Comparison of ENCODE assay signal across 16 cellular contexts in the genomic region with DNA sequence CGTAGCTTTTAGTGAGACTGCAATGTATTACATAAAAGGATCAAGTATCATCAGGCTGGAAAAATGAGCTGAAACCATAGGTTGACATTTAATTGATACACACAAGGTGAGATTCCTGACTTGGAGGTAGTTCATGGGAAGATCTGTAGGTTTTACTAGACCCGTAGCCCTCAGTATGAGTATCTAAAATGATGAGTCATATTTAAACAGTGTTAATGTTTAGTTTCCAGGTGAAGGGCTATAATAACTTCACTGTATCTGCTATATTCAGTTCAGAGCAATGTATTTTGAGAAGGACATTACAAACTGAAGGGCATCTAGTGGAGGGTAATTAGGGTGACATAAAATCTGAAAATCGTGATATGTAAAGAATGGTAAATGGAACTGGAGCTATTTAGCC. TPM values are rescaled to one million over a fixed set of nuclear protein-coding genes. Genes with fewer than 3 reads are reported as not detected.
DNase-seq lines count a peak whose midpoint lies in the region; ATAC-seq and TF ChIP-seq lines count a peak whose summit lies in the region.
"Had no signal": no experiment of that assay in that cellular context is flagged by ENCODE, and none has a peak within 500 bp of the region (broad histone marks: within the 10 kb centered on the region; RNA-seq: fewer than 3 reads in every experiment).

No MANE protein-coding gene starts in this region.

- no peak overlapping the region for H3K9ac ChIP-seq in IMR-90 (ENCODE audit: low read depth, low read length)

- no peaks in the 10 kb centered on the region for H3K9me3 ChIP-seq in IMR-90 (ENCODE audit: control insufficient read depth, insufficient read depth, low read length)
- H3K9me3 ChIP-seq: esophagus squamous epithelium had no signal

- H2BK5ac ChIP-seq in IMR-90 (ENCODE audit: low read depth, low read length, poor library complexity, severe bottlenecking), result no peak overlapping the region

- TF ChIP-seq CTCF in IMR-90 (conservative IDR thresholded peaks at IDR 0.05; ENCODE audit: low read depth, low read length), result no peak

- BruUV-seq in IMR-90 (replicated peaks; lab: Mats Ljungman, UMichigan), result no TSS peak

- peaks cover 5% of the 10 kb centered on the region for H3K9me3 Mint-ChIP-seq in T-helper 2 cell treated with Interferon-gamma antibody and Interleukin-4, amounts not matched to agents 5 μg/mL and 100 μg/mL, for 36 hours
- H3K9me3 Mint-ChIP-seq in activated CD4-positive, alpha-beta memory T cell treated with anti-CD3 and anti-CD28 coated beads for 36 hours, result no peaks in the 10 kb centered on the region

- H3K23ac ChIP-seq in IMR-90 (ENCODE audit: low read depth, low read length), result no peak overlapping the region

- no peaks in the 10 kb centered on the region for H3K79me1 ChIP-seq in IMR-90 (ENCODE audit: low read depth in 1 of 2, low read length in 2 of 2)

- H3K27ac ChIP-seq in IMR-90 (ENCODE audit: insufficient read depth, low read length), result no peak overlapping the region

- no peak overlapping the region for H4K91ac ChIP-seq in IMR-90 (ENCODE audit: insufficient read depth, low read depth, low read length)

- H3K27ac Mint-ChIP-seq in T-helper 2 cell treated with Interferon-gamma antibody and Interleukin-4, amounts not matched to agents 5 μg/mL and 100 μg/mL, for 36 hours, result peak overlapping the region; percentile 77
- H3K27ac Mint-ChIP-seq in activated CD4-positive, alpha-beta memory T cell treated with anti-CD3 and anti-CD28 coated beads for 36 hours, result no peak overlapping the region
- H3K27ac Mint-ChIP-seq: HFFc6 had no signal

- in situ Hi-C loops in IMR-90 (cut with MboI; ENCODE audit: low sequenced_read_pairs), result no loop called here

- H3K18ac ChIP-seq in IMR-90 (ENCODE audit: low read depth, low read length), result no peak overlapping the region

- CTCF ChIA-PET in IMR-90 (lab: Yijun Ruan, JAX), result no interaction called here
- CTCF ChIA-PET in activated CD4-positive, alpha-beta memory T cell treated with anti-CD3 and anti-CD28 coated beads for 36 hours (lab: Charles Lee), result no interaction called here

- dilution Hi-C loops in IMR-90 (cut with HindIII; ENCODE audit: low sequenced_read_pairs, unreplicated experiment), result no loop called here

- no peak overlapping the region for H3K56ac ChIP-seq in IMR-90 (ENCODE audit: extremely low read depth, insufficient read depth, low read length)

- H3K4me1 Mint-ChIP-seq in T-helper 2 cell treated with Interferon-gamma antibody and Interleukin-4, amounts not matched to agents 5 μg/mL and 100 μg/mL, for 36 hours (ENCODE audit: low read depth), result peaks cover 64% of the 10 kb centered on the region
- peaks cover 12% of the 10 kb centered on the region for H3K4me1 Mint-ChIP-seq in activated CD4-positive, alpha-beta memory T cell treated with anti-CD3 and anti-CD28 coated beads for 36 hours (ENCODE audit: low read depth)

- H4K5ac ChIP-seq in IMR-90 (ENCODE audit: low read depth, low read length), result no peak overlapping the region

- no peak overlapping the region for H2BK120ac ChIP-seq in IMR-90 (ENCODE audit: low read depth, low read length)

- POLR2A ChIA-PET in IMR-90 (lab: Charles Lee; ENCODE audit: unreplicated experiment), result no interaction called here
- POLR2A ChIA-PET in activated CD4-positive, alpha-beta memory T cell treated with anti-CD3 and anti-CD28 coated beads for 36 hours (lab: Charles Lee), result no interaction called here

- H3K4me3 Mint-ChIP-seq in T-helper 2 cell treated with Interferon-gamma antibody and Interleukin-4, amounts not matched to agents 5 μg/mL and 100 μg/mL, for 36 hours, result no peak overlapping the region
- no peak overlapping the region for H3K4me3 Mint-ChIP-seq in activated CD4-positive, alpha-beta memory T cell treated with anti-CD3 and anti-CD28 coated beads for 36 hours
- H3K4me3 Mint-ChIP-seq: HFFc6 had no signal

- no peak for TF ChIP-seq POLR2A in IMR-90 (IDR thresholded peaks at IDR 0.05; ENCODE audit: low read depth, low read length)

- H3K36me3 ChIP-seq in IMR-90 (ENCODE audit: control insufficient read depth, insufficient read depth, low read length), result no peaks in the 10 kb centered on the region
- H3K36me3 ChIP-seq: brain microvascular endothelial cell, esophagus squamous epithelium had no signal

- H2AK5ac ChIP-seq in IMR-90 (ENCODE audit: low read depth, low read length), result no peak overlapping the region

- H3K4me2 ChIP-seq in IMR-90 (ENCODE audit: low read depth, low read length), result no peak overlapping the region
- H3K4me2 ChIP-seq: smooth muscle cell had no signal

- peaks cover 3% of the 10 kb centered on the region; the same call in 1 of the 2 replicates for H3K4me1 ChIP-seq in IMR-90 (ENCODE audit: control insufficient read depth, insufficient read depth, low read length)

- H2BK20ac ChIP-seq in IMR-90 (ENCODE audit: low read depth, low read length), result peak overlapping the region; percentile 1; the same call in 1 of the 2 replicates

- peak overlapping the region in 1 of 2 experiments; percentile 35; a peak in 1 of 4 replicates for H4K8ac ChIP-seq in IMR-90 (ENCODE audit: low read depth in 2 of 2, low read length in 2 of 2)

- no peak overlapping the region for H3K4me3 ChIP-seq in IMR-90 (ENCODE audit: insufficient read depth, low read depth, low read length)
- H3K4me3 ChIP-seq: esophagus squamous epithelium, smooth muscle cell had no signal

- H3K27me3 ChIP-seq in IMR-90 (ENCODE audit: control insufficient read depth, insufficient read depth, low read length), result no peaks in the 10 kb centered on the region
- H3K27me3 ChIP-seq: brain microvascular endothelial cell, esophagus squamous epithelium had no signal

- 100% methylated on average over 1 of the region's 3 CpGs; no CpG with 5 or more reads in 1 of the 2 experiments for WGBS in IMR-90 (ENCODE audit: extremely low coverage in 2 of 2, insufficient read length in 1 of 2), 2 experiments

- H3K27me3 Mint-ChIP-seq in T-helper 2 cell treated with Interferon-gamma antibody and Interleukin-4, amounts not matched to agents 5 μg/mL and 100 μg/mL, for 36 hours (ENCODE audit: low read depth), result no peaks in the 10 kb centered on the region
- H3K27me3 Mint-ChIP-seq in activated CD4-positive, alpha-beta memory T cell treated with anti-CD3 and anti-CD28 coated beads for 36 hours, result peaks cover 5% of the 10 kb centered on the region

- H3K9me1 ChIP-seq in IMR-90 (ENCODE audit: insufficient read depth, low read length), result no peaks in the 10 kb centered on the region

- no peaks in the 10 kb centered on the region for H4K20me1 ChIP-seq in IMR-90 (ENCODE audit: insufficient read depth, low read length)

- H2AFZ ChIP-seq in IMR-90 (replicated peaks; ENCODE audit: low read length, poor library complexity), result no peak overlapping the region

- DNase-seq in T-helper 2 cell treated with Interferon-gamma antibody and Interleukin-4, amounts not matched to agents 5 μg/mL and 100 μg/mL, for 36 hours (ENCODE audit: low spot score), result no peak
- DNase-seq in T-helper 2 cell (no peak), IMR-90 (no peak), renal cortical epithelial cell (ENCODE audit: low read depth) (peak; percentile 20), NCI-H1930 (lab: John Stamatoyannopoulos, UW) (no peak), NCI-H524 (lab: John Stamatoyannopoulos, UW) (no peak)
- DNase-seq in activated CD4-positive, alpha-beta memory T cell treated with anti-CD3 and anti-CD28 coated beads for 36 hours, result no peak
- DNase-seq: activated T-cell treated with anti-CD3 and anti-CD28 coated beads, Interleukin-2, amount 50 U/mL, for 1 hour; brain microvascular endothelial cell; DMS153; esophagus squamous epithelium; HFFc6; KG1; NCI-H2081 had no signal

- ATAC-seq in GM21825 (IDR thresholded peaks at IDR 0.05; ENCODE audit: unreplicated experiment) (peak; percentile 37), IMR-90 (ENCODE audit: low read depth) (no peak)

- no peak overlapping the region for H3K4ac ChIP-seq in IMR-90 (ENCODE audit: low read depth, low read length)

- H2AK9ac ChIP-seq in IMR-90 (replicated peaks; ENCODE audit: low read depth, low read length, poor library complexity), result no peak overlapping the region

- H3K36me3 Mint-ChIP-seq in T-helper 2 cell treated with Interferon-gamma antibody and Interleukin-4, amounts not matched to agents 5 μg/mL and 100 μg/mL, for 36 hours (ENCODE audit: low read depth), result peaks cover 14% of the 10 kb centered on the region
- no peaks in the 10 kb centered on the region for H3K36me3 Mint-ChIP-seq in activated CD4-positive, alpha-beta memory T cell treated with anti-CD3 and anti-CD28 coated beads for 36 hours

- intact Hi-C loops in IMR-90 (cut with micrococcal nuclease), result no loop called here
- intact Hi-C loops in activated CD4-positive, alpha-beta memory T cell treated with anti-CD3 and anti-CD28 coated beads for 36 hours (cut with micrococcal nuclease), result loop anchor here (1.0 to 2.0 kb wide), 3 partner anchors 32 to 74 kb away; no protein-coding TSS in a partner anchor

- 0 out of 3 replicates have a peak overlapping the region, but pooled peaks have one; percentile 13 for H2BK15ac ChIP-seq in IMR-90 (ENCODE audit: low read depth, low read length)

- H3K14ac ChIP-seq in IMR-90 (replicated peaks; ENCODE audit: low read depth, low read length), result no peak overlapping the region

- no peak for TF ChIP-seq RAD21 in IMR-90 (IDR thresholded peaks at IDR 0.05; ENCODE audit: low read length)

TF ChIP-seq in IMR-90, 13 proteins besides CTCF, POLR2A, EP300 and RAD21:
- TF ChIP-seq CHD1 (IDR thresholded peaks at IDR 0.05; ENCODE audit: low read depth, low read length) (no peak), NFE2L2 (IDR thresholded peaks at IDR 0.05; ENCODE audit: low read depth, low read length) (peak; percentile 37; the same call in 1 of the 2 replicates), MAZ (IDR thresholded peaks at IDR 0.05; ENCODE audit: borderline replicate concordance, low read depth, low read length) (no peak), FOS (IDR thresholded peaks at IDR 0.05; ENCODE audit: low read depth, low read length) (0 out of 2 replicates have a peak, but pooled peaks have one; percentile 31)

RNA-seq across cellular contexts. Expression of gene ENTPD1, which starts 35.0 kb away (rescaled TPM):
- total RNA-seq in IMR-90 (2012; rRNA removed), result under 0.01 TPM in 1 of 2 replicates, not detected in the other
- polyA plus RNA-seq in IMR-90 (2012; rRNA removed), result not detected in 2 replicates
- not detected in 2 replicates for polyA plus RNA-seq in IMR-90 (2012; cell fraction: cytosol; rRNA removed)
- 0.09 TPM in 1 of 2 replicates, not detected in the other for polyA plus RNA-seq in IMR-90 (2012; cell fraction: nucleus; rRNA removed; ENCODE audit: low replicate concordance)
- total RNA-seq in renal cortical epithelial cell, result 0.20 and 0.52 TPM in 2 replicates
- total RNA-seq in activated CD4-positive, alpha-beta memory T cell treated with anti-CD3 and anti-CD28 coated beads for 36 hours, result 1 to 10 TPM; 2.5 to 2.8 TPM
- total RNA-seq: HFFc6 had no signal
